In the genomic region with DNA sequence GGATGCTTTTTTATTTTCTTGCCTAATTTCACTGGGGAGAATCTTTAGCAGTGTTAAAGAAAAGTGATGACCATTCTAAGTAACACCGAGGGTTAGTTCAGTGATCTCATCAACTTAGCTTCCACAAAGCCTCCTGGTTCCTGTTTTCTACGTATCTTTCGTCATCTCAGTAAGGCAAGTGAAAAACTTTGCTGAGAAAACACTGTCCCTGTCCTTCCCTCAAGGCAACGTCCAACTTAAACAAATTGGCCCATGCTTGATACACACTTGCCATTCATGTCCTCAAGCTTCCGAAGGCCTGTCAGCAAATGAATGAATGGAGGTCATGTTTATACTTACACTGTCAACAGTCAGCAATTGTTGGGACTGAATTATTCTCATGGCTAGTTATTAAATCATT, we compare ENCODE assay signal across 8 cellular contexts.
A peak's percentile ranks its signal among the peaks of the same experiment; 100 is the strongest.
DNase-seq lines count a peak whose midpoint lies in the region; ATAC-seq, FAIRE-seq and TF ChIP-seq lines count a peak whose summit lies in the region.
"Not testable (repeated sequence)": the region's sequence is repeated elsewhere in the genome, so short reads cannot be mapped to it uniquely, and the experiment has no call there.

No MANE protein-coding gene starts in this region.

- H3K4me3 ChIP-seq in GM12865 (ENCODE audit: low read depth, low read length) = not testable (repeated sequence)
- H3K4me3 ChIP-seq in OCI-LY3 (ENCODE audit: low read length) = peak overlapping the region; percentile 56

- DNase-seq in GM12865 (ENCODE audit: low read depth) = peak; percentile 6
- DNase-seq in H54 (ENCODE audit: insufficient read length, low spot score); memory B cell (ENCODE audit: low spot score in 2 of 2): not testable (repeated sequence)

- not testable (repeated sequence) for H3K27me3 ChIP-seq in OCI-LY3 (ENCODE audit: low read depth, low read length)

- H3K36me3 Mint-ChIP-seq in memory B cell = not testable (repeated sequence)

- not testable (repeated sequence) for H3K4me3 Mint-ChIP-seq in memory B cell

- not testable (repeated sequence) for H4K20me1 ChIP-seq in OCI-LY3 (ENCODE audit: insufficient read depth, low read length)

- not testable (repeated sequence) for TF ChIP-seq POLR2A in H54 (IDR thresholded peaks at IDR 0.05; ENCODE audit: low read depth, low read length)

- not testable (repeated sequence) for H3K9me3 Mint-ChIP-seq in memory B cell

- H3K4me1 Mint-ChIP-seq in memory B cell = not testable (repeated sequence)

- not testable (repeated sequence) for TF ChIP-seq CTCF in GM12865 (IDR thresholded peaks at IDR 0.05; ENCODE audit: insufficient read depth, low read depth, low read length, missing control alignments); OCI-LY3 (IDR thresholded peaks at IDR 0.05; ENCODE audit: low read depth, low read length)

- peak overlapping the region; percentile 76 for H3K4me2 ChIP-seq in OCI-LY3 (ENCODE audit: low read length)

- not testable (repeated sequence) for H3K36me3 ChIP-seq in OCI-LY3 (replicated peaks; ENCODE audit: low read depth, low read length)

- peak; percentile 33 for FAIRE-seq in H54 (lab: Jason Lieb, UNC)

- peaks cover 48% of the 10 kb centered on the region for H3K4me1 ChIP-seq in OCI-LY3 (ENCODE audit: low read length)

- H3K9me3 ChIP-seq in OCI-LY3 (ENCODE audit: insufficient read depth, low read length) = not testable (repeated sequence)

- not testable (repeated sequence) for H3K27me3 Mint-ChIP-seq in memory B cell

- peak overlapping the region; percentile 82 for H3K27ac ChIP-seq in OCI-LY3 (ENCODE audit: low read length)

- not testable (repeated sequence) for H3K79me2 ChIP-seq in OCI-LY3 (ENCODE audit: low read length)

- ATAC-seq in GM18519 (IDR thresholded peaks at IDR 0.05; ENCODE audit: low FRiP score, unreplicated experiment) (peak; percentile 28), GM19351 (IDR thresholded peaks at IDR 0.05; ENCODE audit: unreplicated experiment) (peak; percentile 72), HG03025 (IDR thresholded peaks at IDR 0.05; ENCODE audit: low FRiP score, unreplicated experiment) (peak; percentile 50), HG03520 (IDR thresholded peaks at IDR 0.05; ENCODE audit: unreplicated experiment) (peak; percentile 53), memory B cell (ENCODE audit: low read depth) (peak; percentile 35)

- H2AFZ ChIP-seq in OCI-LY3 (ENCODE audit: low read depth, low read length) = not testable (repeated sequence)

- not testable (repeated sequence) for H3K27ac Mint-ChIP-seq in memory B cell

- peak overlapping the region; percentile 56; the same call in 1 of the 2 replicates for H3K9ac ChIP-seq in OCI-LY3 (ENCODE audit: low read length)
